ENCODE assay signal across 1 cellular context in the genomic region with DNA sequence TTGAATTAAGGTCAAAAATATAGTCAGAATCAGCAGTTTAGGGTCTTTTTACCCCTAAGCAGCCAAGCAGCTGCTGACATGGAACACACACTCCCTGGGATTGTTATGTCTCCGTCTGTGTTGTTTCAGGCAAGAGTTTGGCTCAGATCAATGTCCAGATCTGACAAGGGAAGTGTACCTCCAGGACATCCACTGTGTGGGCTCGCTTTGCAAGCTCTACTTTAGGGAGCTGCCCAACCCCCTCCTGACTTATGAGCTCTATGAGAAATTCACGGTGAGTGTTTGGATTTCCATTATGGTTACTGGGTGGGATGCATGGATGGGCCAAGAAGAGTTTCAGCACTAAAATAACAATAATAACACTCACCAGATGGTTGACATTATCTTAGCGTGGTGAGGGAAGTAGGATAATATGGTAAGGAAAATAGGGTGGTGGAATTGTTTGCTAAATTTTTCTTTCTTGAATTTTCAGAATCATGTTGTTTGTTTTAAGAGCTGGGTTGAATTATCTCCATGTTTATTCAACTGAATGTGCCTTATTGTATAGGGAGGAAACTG.
TF ChIP-seq lines count a peak whose summit lies in the region.

No MANE protein-coding gene starts in this region.

TF ChIP-seq in IMR-90, 13 proteins besides CTCF, POLR2A, EP300 and RAD21:
- TF ChIP-seq, protein P1, sequence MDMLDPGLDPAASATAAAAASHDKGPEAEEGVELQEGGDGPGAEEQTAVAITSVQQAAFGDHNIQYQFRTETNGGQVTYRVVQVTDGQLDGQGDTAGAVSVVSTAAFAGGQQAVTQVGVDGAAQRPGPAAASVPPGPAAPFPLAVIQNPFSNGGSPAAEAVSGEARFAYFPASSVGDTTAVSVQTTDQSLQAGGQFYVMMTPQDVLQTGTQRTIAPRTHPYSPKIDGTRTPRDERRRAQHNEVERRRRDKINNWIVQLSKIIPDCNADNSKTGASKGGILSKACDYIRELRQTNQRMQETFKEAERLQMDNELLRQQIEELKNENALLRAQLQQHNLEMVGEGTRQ (IDR thresholded peaks at IDR 0.05; ENCODE audit: low read depth, low read length), result no peak
- no peak for TF ChIP-seq SMC3 (IDR thresholded peaks at IDR 0.05; ENCODE audit: low read depth, low read length)
- no peak for TF ChIP-seq NFE2L2 (IDR thresholded peaks at IDR 0.05; ENCODE audit: low read depth, low read length)
- TF ChIP-seq BHLHE40 (IDR thresholded peaks at IDR 0.05; ENCODE audit: low read depth, low read length), result no peak
